Comparison of ENCODE assay signal across 1 cellular context in genomic region chr6:39251406-39251805, GRCh38.
A peak's percentile ranks its signal among the peaks of the same experiment; 100 is the strongest.
TF ChIP-seq lines count a peak whose summit lies in the region.

No MANE protein-coding gene starts in this region.

TF ChIP-seq in HEK293, 187 proteins besides CTCF, POLR2A, EP300 and RAD21 (continued from another document and continues in another):
- TF ChIP-seq ZNF18 (tag by site-specific recombination; IDR thresholded peaks at IDR 0.05) (no peak), ZNF658 (tag by site-specific recombination; IDR thresholded peaks at IDR 0.05) (no peak), ZNF449 (tag by site-specific recombination; IDR thresholded peaks at IDR 0.05) (0 out of 2 replicates have a peak, but pooled peaks have one; percentile 33), ZNF2 (tag by site-specific recombination; IDR thresholded peaks at IDR 0.05) (peak; percentile 80), ZBTB48 (tag by site-specific recombination; IDR thresholded peaks at IDR 0.05) (0 out of 2 replicates have a peak, but pooled peaks have one; percentile 25), ZNF488 (tag by site-specific recombination; IDR thresholded peaks at IDR 0.05) (peak; percentile 63; the same call in 1 of the 2 replicates), PRDM6 (tag by site-specific recombination; IDR thresholded peaks at IDR 0.05) (peak; percentile 73), TCF7L2 (IDR thresholded peaks at IDR 0.05; ENCODE audit: borderline replicate concordance, low read depth, low read length) (peak; percentile 83), ZNF544 (tag by site-specific recombination; IDR thresholded peaks at IDR 0.05) (no peak), ZSCAN18 (tag by site-specific recombination; IDR thresholded peaks at IDR 0.05) (no peak), ZEB2 (tag by site-specific recombination; IDR thresholded peaks at IDR 0.05) (peak; percentile 86), ZNF560 (tag by site-specific recombination; IDR thresholded peaks at IDR 0.05; ENCODE audit: borderline replicate concordance) (no peak), ZNF548 (tag by site-specific recombination; IDR thresholded peaks at IDR 0.05) (no peak), ZNF626 (tag by site-specific recombination; IDR thresholded peaks at IDR 0.05) (no peak), KLF17 (tag by site-specific recombination; IDR thresholded peaks at IDR 0.05) (peak; percentile 94), GLI4 (tag by site-specific recombination; IDR thresholded peaks at IDR 0.05) (no peak), ZNF514 (tag by site-specific recombination; IDR thresholded peaks at IDR 0.05) (no peak), ZNF776 (tag by site-specific recombination; IDR thresholded peaks at IDR 0.05; ENCODE audit: borderline replicate concordance) (no peak), ZNF837 (tag by site-specific recombination; IDR thresholded peaks at IDR 0.05) (no peak), ZNF677 (tag by site-specific recombination; IDR thresholded peaks at IDR 0.05) (no peak), KLF1 (tag by site-specific recombination; IDR thresholded peaks at IDR 0.05) (peak; percentile 48; the same call in 1 of the 2 replicates), BCL11B (tag by site-specific recombination; IDR thresholded peaks at IDR 0.05; ENCODE audit: low read depth) (peak; percentile 83; the same call in 1 of the 2 replicates), ZNF645 (tag by site-specific recombination; IDR thresholded peaks at IDR 0.05) (0 out of 2 replicates have a peak, but pooled peaks have one; percentile 29), ZNF274 (IDR thresholded peaks at IDR 0.05; ENCODE audit: low read length) (no peak), ZNF274 (tag by site-specific recombination; IDR thresholded peaks at IDR 0.05; ENCODE audit: borderline replicate concordance) (no peak), ZIC2 (tag by site-specific recombination; IDR thresholded peaks at IDR 0.05) (peak; percentile 82), IKZF3 (tag by site-specific recombination; IDR thresholded peaks at IDR 0.05) (peak; percentile 85), ZSCAN30 (tag by site-specific recombination; IDR thresholded peaks at IDR 0.05) (peak; percentile 76), ZNF175 (tag by site-specific recombination; IDR thresholded peaks at IDR 0.05) (no peak), ZNF600 (tag by site-specific recombination; IDR thresholded peaks at IDR 0.05) (peak; percentile 30; the same call in 1 of the 2 replicates), ZNF792 (tag by site-specific recombination; IDR thresholded peaks at IDR 0.05) (no peak), MEIS1 (CRISPR knock-in tag; IDR thresholded peaks at IDR 0.05; ENCODE audit: borderline replicate concordance) (no peak), ZNF114 (tag by site-specific recombination; IDR thresholded peaks at IDR 0.05) (no peak), BCL11A (tag by site-specific recombination; IDR thresholded peaks at IDR 0.05; ENCODE audit: low read depth) (0 out of 2 replicates have a peak, but pooled peaks have one; percentile 49), ELK4 (IDR thresholded peaks at IDR 0.05; ENCODE audit: borderline replicate concordance, low read depth, low read length) (no peak), ZNF214 (tag by site-specific recombination; IDR thresholded peaks at IDR 0.05; ENCODE audit: borderline replicate concordance) (no peak), ZNF391 (tag by site-specific recombination; IDR thresholded peaks at IDR 0.05; ENCODE audit: borderline replicate concordance, low read depth) (no peak), ZNF184 (tag by site-specific recombination; IDR thresholded peaks at IDR 0.05) (no peak), ZNF335 (tag by site-specific recombination; conservative IDR thresholded peaks at IDR 0.05) (peak; percentile 36; the same call in 1 of the 2 replicates), ZNF155 (tag by site-specific recombination; IDR thresholded peaks at IDR 0.05) (no peak), TRIM28 (IDR thresholded peaks at IDR 0.05; ENCODE audit: borderline replicate concordance, low read length) (peak; percentile 32; the same call in 1 of the 2 replicates), ZSCAN4 (tag by site-specific recombination; IDR thresholded peaks at IDR 0.05) (0 out of 2 replicates have a peak, but pooled peaks have one; percentile 27), ZNF580 (tag by site-specific recombination; IDR thresholded peaks at IDR 0.05) (peak; percentile 78), ZNF624 (tag by site-specific recombination; IDR thresholded peaks at IDR 0.05) (no peak), HOXD13 (CRISPR knock-in tag; IDR thresholded peaks at IDR 0.05; ENCODE audit: borderline replicate concordance) (no peak), YY1 (tag by site-specific recombination; IDR thresholded peaks at IDR 0.05) (no peak), ZNF398 (tag by site-specific recombination; IDR thresholded peaks at IDR 0.05) (no peak; the same call in 1 of the 2 replicates), ZNF558 (tag by site-specific recombination; IDR thresholded peaks at IDR 0.05) (no peak), ZNF211 (tag by site-specific recombination; IDR thresholded peaks at IDR 0.05; ENCODE audit: low read depth) (no peak), ZNF280C (tag by site-specific recombination; IDR thresholded peaks at IDR 0.05) (no peak)
